In genomic region chr12:63663005-63663404, GRCh38 we compare ENCODE assay signal across 1 cellular context. TPM values are rescaled to one million over a fixed set of nuclear protein-coding genes. Genes with fewer than 3 reads are reported as not detected.
"Had no signal": no experiment of that assay in that cellular context is flagged by ENCODE, and none has a peak within 500 bp of the region (broad histone marks: within the 10 kb centered on the region; RNA-seq: fewer than 3 reads in every experiment).

No MANE protein-coding gene starts in this region.

RNA-seq across cellular contexts. Expression of gene DPY19L2, which starts 5.3 kb away (rescaled TPM):
- polyA plus RNA-seq: IgD-negative memory B cell had no signal
